32 cellular contexts compared by ENCODE assay signal in the genomic region with DNA sequence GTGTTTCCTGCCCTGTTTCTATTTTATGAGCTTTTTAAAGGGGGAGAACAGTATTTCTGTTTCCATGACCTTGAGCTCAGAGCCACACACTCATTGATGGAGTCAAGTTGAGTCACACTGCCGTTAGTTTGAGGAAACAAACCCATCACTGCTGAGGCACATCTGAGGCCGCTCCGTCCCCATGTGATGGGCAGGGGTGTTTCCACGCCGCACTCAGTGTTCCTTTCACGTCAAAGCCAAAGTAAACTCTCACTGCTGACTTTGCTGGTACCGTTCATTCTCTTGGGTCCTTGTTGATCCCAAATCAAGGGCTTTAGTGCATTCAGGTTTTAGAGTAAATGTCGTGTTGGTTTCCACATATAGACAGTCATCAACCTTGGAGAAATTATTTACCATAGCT.
"Had no signal": no experiment of that assay in that cellular context is flagged by ENCODE, and none has a peak within 500 bp of the region (broad histone marks: within the 10 kb centered on the region; RNA-seq: fewer than 3 reads in every experiment).

No MANE protein-coding gene starts in this region.

- H3K27ac Mint-ChIP-seq: activated CD4-positive, alpha-beta memory T cell treated with anti-CD3 and anti-CD28 coated beads, Interleukin-2, amount 10 ng/mL, durations not matched to agents 7 days and 5 days; activated CD8-positive, alpha-beta memory T cell treated with anti-CD3 and anti-CD28 coated beads, Interleukin-2, amount 10 ng/mL, durations not matched to agents 7 days and 5 days; activated naive CD4-positive, alpha-beta T cell treated with anti-CD3 and anti-CD28 coated beads, Interleukin-2, amount 10 ng/mL, durations not matched to agents 7 days and 5 days; activated naive CD8-positive, alpha-beta T cell; activated naive CD8-positive, alpha-beta T cell treated with anti-CD3 and anti-CD28 coated beads, Interleukin-2, amount 50 U/mL, for 24 hours had no signal

- H3K4me3 Mint-ChIP-seq: activated CD4-positive, alpha-beta memory T cell treated with anti-CD3 and anti-CD28 coated beads, Interleukin-2, amount 10 ng/mL, durations not matched to agents 7 days and 5 days; activated CD8-positive, alpha-beta memory T cell treated with anti-CD3 and anti-CD28 coated beads, Interleukin-2, amount 10 ng/mL, durations not matched to agents 7 days and 5 days; activated naive CD4-positive, alpha-beta T cell treated with anti-CD3 and anti-CD28 coated beads, Interleukin-2, amount 10 ng/mL, durations not matched to agents 7 days and 5 days; activated naive CD8-positive, alpha-beta T cell; activated naive CD8-positive, alpha-beta T cell treated with anti-CD3 and anti-CD28 coated beads, Interleukin-2, amount 50 U/mL, for 24 hours; brain had no signal

- H3K4me1 Mint-ChIP-seq: activated CD4-positive, alpha-beta memory T cell treated with anti-CD3 and anti-CD28 coated beads, Interleukin-2, amount 10 ng/mL, durations not matched to agents 7 days and 5 days; activated CD8-positive, alpha-beta memory T cell treated with anti-CD3 and anti-CD28 coated beads, Interleukin-2, amount 10 ng/mL, durations not matched to agents 7 days and 5 days; activated naive CD4-positive, alpha-beta T cell treated with anti-CD3 and anti-CD28 coated beads, Interleukin-2, amount 10 ng/mL, durations not matched to agents 7 days and 5 days; brain had no signal

- H3K27ac ChIP-seq: VCaP had no signal

- H3K9me3 Mint-ChIP-seq: activated CD4-positive, alpha-beta memory T cell treated with anti-CD3 and anti-CD28 coated beads, Interleukin-2, amount 10 ng/mL, durations not matched to agents 7 days and 5 days; activated naive CD4-positive, alpha-beta T cell treated with anti-CD3 and anti-CD28 coated beads, Interleukin-2, amount 10 ng/mL, durations not matched to agents 7 days and 5 days; activated naive CD8-positive, alpha-beta T cell treated with anti-CD3 and anti-CD28 coated beads, Interleukin-2, amount 50 U/mL, for 24 hours; brain had no signal

- ATAC-seq: activated CD8-positive, alpha-beta memory T cell treated with anti-CD3 and anti-CD28 coated beads, Interleukin-2, amount 10 ng/mL, durations not matched to agents 7 days and 5 days; activated naive CD8-positive, alpha-beta T cell treated with anti-CD3 and anti-CD28 coated beads, Interleukin-2, amount 50 U/mL, for 24 hours had no signal

- DNase-seq: activated CD4-positive, alpha-beta memory T cell treated with anti-CD3 and anti-CD28 coated beads, Interleukin-2, amount 10 ng/mL, durations not matched to agents 7 days and 5 days; activated CD4-positive, alpha-beta T cell treated with anti-CD3 and anti-CD28 coated beads for 1 hour; activated CD4-positive, alpha-beta T cell treated with anti-CD3 and anti-CD28 coated beads for 48 hours; activated CD4-positive, CD25-positive, alpha-beta regulatory T cell; activated CD8-positive, alpha-beta memory T cell treated with anti-CD3 and anti-CD28 coated beads for 24 hours; activated CD8-positive, alpha-beta memory T cell treated with anti-CD3 and anti-CD28 coated beads, Interleukin-2, amount 10 ng/mL, durations not matched to agents 7 days and 5 days; activated CD8-positive, alpha-beta memory T cell treated with anti-CD3 and anti-CD28 coated beads, Interleukin-2, amount 50 U/mL, for 48 hours; activated effector memory CD4-positive, alpha-beta T cell treated with Interleukin-2 at 50 U/mL for 16 hours; activated naive CD4-positive, alpha-beta T cell treated with anti-CD3 and anti-CD28 coated beads, Interleukin-2, amount 10 ng/mL, durations not matched to agents 7 days and 5 days; activated naive CD8-positive, alpha-beta T cell treated with anti-CD3 and anti-CD28 coated beads, Interleukin-2, amount 50 U/mL, for 24 hours; activated T-cell treated with anti-CD3 and anti-CD28 coated beads, Interleukin-2, amount 50 U/mL, for 48 hours; anterior cingulate cortex; caudate nucleus; NCI-H1092 treated with DMSO at 0.1 percent for 48 hours; NCI-H1417; NCI-H146; NCI-H187; NCI-H2029 treated with DMSO at 0.1 percent for 48 hours; NCI-H2107; NCI-H2171; NCI-H510A; NCI-H526; NCI-H748 treated with DMSO at 0.1 percent for 48 hours; NK-92 treated with Interleukin-12 subunit alpha and Interleukin-12 subunit beta, amount 100 ng/mL, for 24 hours; Right ventricle myocardium superior; SW 1271; T-helper 1 cell; T-helper 2 cell; T-helper 9 cell had no signal
